In the genomic region with DNA sequence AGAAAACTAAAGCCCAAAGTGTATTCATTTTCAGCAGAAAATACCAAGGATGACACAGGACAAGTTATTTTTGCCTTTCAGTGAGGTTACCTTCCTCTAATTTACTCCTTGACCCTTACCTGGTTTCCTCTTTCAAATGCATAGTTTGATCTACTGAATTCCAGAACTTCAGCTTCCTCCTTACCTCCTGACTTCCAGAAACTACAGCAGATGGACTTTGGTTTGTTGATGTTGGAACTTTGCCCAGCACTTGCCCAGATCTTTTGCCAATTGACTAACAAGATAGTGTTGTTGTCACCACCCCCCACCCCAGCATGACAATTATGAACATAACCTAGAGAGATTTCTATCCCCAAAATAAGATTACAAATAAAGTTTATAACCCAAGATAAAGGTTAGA, we compare ENCODE assay signal across 1 cellular context.
TF ChIP-seq lines count a peak whose summit lies in the region.

No MANE protein-coding gene starts in this region.

TF ChIP-seq in SK-N-SH, 30 proteins besides CTCF, POLR2A, EP300 and RAD21 (continued from another document):
- TF ChIP-seq, protein P1, sequence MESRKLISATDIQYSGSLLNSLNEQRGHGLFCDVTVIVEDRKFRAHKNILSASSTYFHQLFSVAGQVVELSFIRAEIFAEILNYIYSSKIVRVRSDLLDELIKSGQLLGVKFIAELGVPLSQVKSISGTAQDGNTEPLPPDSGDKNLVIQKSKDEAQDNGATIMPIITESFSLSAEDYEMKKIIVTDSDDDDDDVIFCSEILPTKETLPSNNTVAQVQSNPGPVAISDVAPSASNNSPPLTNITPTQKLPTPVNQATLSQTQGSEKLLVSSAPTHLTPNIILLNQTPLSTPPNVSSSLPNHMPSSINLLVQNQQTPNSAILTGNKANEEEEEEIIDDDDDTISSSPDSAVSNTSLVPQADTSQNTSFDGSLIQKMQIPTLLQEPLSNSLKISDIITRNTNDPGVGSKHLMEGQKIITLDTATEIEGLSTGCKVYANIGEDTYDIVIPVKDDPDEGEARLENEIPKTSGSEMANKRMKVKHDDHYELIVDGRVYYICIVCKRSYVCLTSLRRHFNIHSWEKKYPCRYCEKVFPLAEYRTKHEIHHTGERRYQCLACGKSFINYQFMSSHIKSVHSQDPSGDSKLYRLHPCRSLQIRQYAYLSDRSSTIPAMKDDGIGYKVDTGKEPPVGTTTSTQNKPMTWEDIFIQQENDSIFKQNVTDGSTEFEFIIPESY (IDR thresholded peaks at IDR 0.05; ENCODE audit: borderline replicate concordance, low read depth), result no peak
- TF ChIP-seq FOXJ3 (CRISPR knock-in tag; IDR thresholded peaks at IDR 0.05) (no peak), TCF12 (IDR thresholded peaks at IDR 0.05) (peak; percentile 81)
